In the genomic region with DNA sequence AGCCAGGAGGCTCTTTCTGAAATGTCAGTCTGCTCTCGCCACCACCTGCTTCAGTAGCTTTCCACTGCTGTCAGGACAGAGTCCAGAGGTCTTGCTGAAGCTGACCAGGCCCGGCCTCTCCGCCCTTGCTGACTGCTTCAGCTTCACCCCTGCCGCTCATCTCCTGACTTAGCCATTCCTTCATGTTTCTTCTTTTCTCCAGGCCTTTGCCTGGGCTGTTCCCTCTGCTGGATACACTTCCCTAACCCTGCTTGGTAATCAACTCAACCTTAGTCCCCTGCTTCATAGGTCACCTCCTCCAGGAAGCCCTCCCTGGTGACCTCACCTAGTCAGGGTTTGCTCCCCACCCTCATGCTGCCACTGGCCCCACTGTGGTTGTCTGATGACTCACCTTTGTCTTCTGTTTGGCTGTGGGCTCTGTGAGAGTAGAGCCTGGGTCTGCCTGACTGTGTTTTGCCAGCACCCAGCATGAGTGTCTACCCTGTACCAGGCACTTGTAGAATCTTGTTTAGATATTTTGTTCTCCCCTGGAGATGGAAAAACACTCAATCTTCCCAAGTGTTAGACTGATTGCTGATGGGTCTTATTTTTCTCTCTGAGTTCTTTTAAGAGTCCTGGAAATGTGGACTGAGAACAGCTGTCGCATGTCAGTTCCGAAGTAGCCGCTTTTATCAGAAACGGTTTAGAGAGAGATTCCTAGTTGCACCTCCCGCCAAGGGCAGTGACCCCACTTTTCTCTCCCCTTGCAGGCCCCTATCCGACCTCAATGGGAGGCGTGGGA, we compare ENCODE assay signal across 10 cellular contexts.
A peak's percentile ranks its signal among the peaks of the same experiment; 100 is the strongest.
DNase-seq lines count a peak whose midpoint lies in the region; ATAC-seq lines count a peak whose summit lies in the region.
"Had no signal": no experiment of that assay in that cellular context is flagged by ENCODE, and none has a peak within 500 bp of the region (broad histone marks: within the 10 kb centered on the region; RNA-seq: fewer than 3 reads in every experiment).

No MANE protein-coding gene starts in this region.

- H3K4me1 ChIP-seq in right cardiac atrium (ENCODE audit: control insufficient read depth, insufficient read depth, low read length) = peaks cover 26% of the 10 kb centered on the region

- intact Hi-C loops in activated T-helper 2 cell treated with anti-CD3 and anti-CD28 coated beads, Interferon-gamma antibody, Interleukin-2, Interleukin-4, amounts not matched to agents 10 μg/mL and 5 μg/mL and 100 μg/mL, durations not matched to agents 14 hours and 24 hours and 36 hours (cut with micrococcal nuclease) = no loop called here
- intact Hi-C loops in right cardiac atrium (cut with DNase I) = loop anchor here in 1 of 4 donors (10.0 kb wide), 1 partner anchor 57 kb away; no protein-coding TSS in a partner anchor

- WGBS in right cardiac atrium = 48% methylated on average over 11 of the region's 11 CpGs

- H3K4me1 Mint-ChIP-seq in activated T-helper 2 cell treated with anti-CD3 and anti-CD28 coated beads, Interferon-gamma antibody, Interleukin-2, Interleukin-4, amounts not matched to agents 10 μg/mL and 5 μg/mL and 100 μg/mL, durations not matched to agents 14 hours and 24 hours and 36 hours (ENCODE audit: low read depth) = peaks cover 20% of the 10 kb centered on the region

- DNase-seq in DMS 273 (lab: John Stamatoyannopoulos, UW; ENCODE audit: unreplicated experiment) = peak; percentile 27
- no peak for DNase-seq in DMS 273 treated with DMSO at 0.1 percent for 48 hours (lab: John Stamatoyannopoulos, UW)
- no peak for DNase-seq in activated T-helper 2 cell treated with anti-CD3 and anti-CD28 coated beads, Interferon-gamma antibody, Interleukin-2, Interleukin-4, amounts not matched to agents 10 μg/mL and 5 μg/mL and 100 μg/mL, durations not matched to agents 14 hours and 24 hours and 36 hours (ENCODE audit: low spot score)
- DNase-seq in right cardiac atrium = peak; percentile 62 to 79 (median 73)
- DNase-seq in stimulated activated CD4-positive, alpha-beta T cell treated with anti-CD3 and anti-CD28 coated beads, TNF-alpha, amount 100 ng/mL, for 1 hour (ENCODE audit: low read depth in 3 of 3, low spot score in 1 of 3) = peak in 2 of 3 donors; percentile 6 to 18
- no peak for DNase-seq in nucleus accumbens (lab: John Stamatoyannopoulos, UW)
- no peak for DNase-seq in NCI-H2196 treated with DMSO at 0.1 percent for 48 hours (lab: John Stamatoyannopoulos, UW; ENCODE audit: unreplicated experiment)

- H3K27me3 Mint-ChIP-seq in activated T-helper 2 cell treated with anti-CD3 and anti-CD28 coated beads, Interferon-gamma antibody, Interleukin-2, Interleukin-4, amounts not matched to agents 10 μg/mL and 5 μg/mL and 100 μg/mL, durations not matched to agents 14 hours and 24 hours and 36 hours (ENCODE audit: low read depth) = no peaks in the 10 kb centered on the region

- no peaks in the 10 kb centered on the region for H3K9me3 ChIP-seq in right cardiac atrium (ENCODE audit: control insufficient read depth, low read length)
- H3K9me3 ChIP-seq: neutrophil had no signal

- H3K36me3 Mint-ChIP-seq in activated T-helper 2 cell treated with anti-CD3 and anti-CD28 coated beads, Interferon-gamma antibody, Interleukin-2, Interleukin-4, amounts not matched to agents 10 μg/mL and 5 μg/mL and 100 μg/mL, durations not matched to agents 14 hours and 24 hours and 36 hours (ENCODE audit: low read depth) = peaks cover 4% of the 10 kb centered on the region

- H3K9me3 Mint-ChIP-seq in activated T-helper 2 cell treated with anti-CD3 and anti-CD28 coated beads, Interferon-gamma antibody, Interleukin-2, Interleukin-4, amounts not matched to agents 10 μg/mL and 5 μg/mL and 100 μg/mL, durations not matched to agents 14 hours and 24 hours and 36 hours = no peaks in the 10 kb centered on the region

- no peaks in the 10 kb centered on the region for H3K27me3 ChIP-seq in right cardiac atrium (ENCODE audit: control insufficient read depth, insufficient read depth)
- H3K27me3 ChIP-seq: neutrophil had no signal

- no peak overlapping the region for H3K4me3 Mint-ChIP-seq in activated T-helper 2 cell treated with anti-CD3 and anti-CD28 coated beads, Interferon-gamma antibody, Interleukin-2, Interleukin-4, amounts not matched to agents 10 μg/mL and 5 μg/mL and 100 μg/mL, durations not matched to agents 14 hours and 24 hours and 36 hours (ENCODE audit: low read depth)

- H3K4me3 ChIP-seq in right cardiac atrium (ENCODE audit: low read length) = no peak overlapping the region

- peak overlapping the region; percentile 10 for H3K27ac Mint-ChIP-seq in activated T-helper 2 cell treated with anti-CD3 and anti-CD28 coated beads, Interferon-gamma antibody, Interleukin-2, Interleukin-4, amounts not matched to agents 10 μg/mL and 5 μg/mL and 100 μg/mL, durations not matched to agents 14 hours and 24 hours and 36 hours

- H3K27ac ChIP-seq in right cardiac atrium (ENCODE audit: low read length) = peak overlapping the region; percentile 94
- H3K27ac ChIP-seq: 22Rv1, neutrophil had no signal

- peak; percentile 72 to 73 for ATAC-seq in right cardiac atrium
- ATAC-seq in GM19395 (IDR thresholded peaks at IDR 0.05; ENCODE audit: unreplicated experiment) = no peak

Comparison
In these comparisons a context has a peak if more than half of its experiments do, and no peak if none do; other contexts are left out.
1. DNase-seq: peak in DMS 273 (single experiment), right cardiac atrium (3 of 3) and stimulated activated CD4-positive, alpha-beta T cell treated with anti-CD3 and anti-CD28 coated beads, TNF-alpha, amount 100 ng/mL, for 1 hour (2 of 3); none in DMS 273 treated with DMSO at 0.1 percent for 48 hours (single experiment), activated T-helper 2 cell treated with anti-CD3 and anti-CD28 coated beads, Interferon-gamma antibody, Interleukin-2, Interleukin-4, amounts not matched to agents 10 μg/mL and 5 μg/mL and 100 μg/mL, durations not matched to agents 14 hours and 24 hours and 36 hours (single experiment), nucleus accumbens (0 of 56) and NCI-H2196 treated with DMSO at 0.1 percent for 48 hours (single experiment).